Comparison of ENCODE assay signal across 13 cellular contexts in the genomic region with DNA sequence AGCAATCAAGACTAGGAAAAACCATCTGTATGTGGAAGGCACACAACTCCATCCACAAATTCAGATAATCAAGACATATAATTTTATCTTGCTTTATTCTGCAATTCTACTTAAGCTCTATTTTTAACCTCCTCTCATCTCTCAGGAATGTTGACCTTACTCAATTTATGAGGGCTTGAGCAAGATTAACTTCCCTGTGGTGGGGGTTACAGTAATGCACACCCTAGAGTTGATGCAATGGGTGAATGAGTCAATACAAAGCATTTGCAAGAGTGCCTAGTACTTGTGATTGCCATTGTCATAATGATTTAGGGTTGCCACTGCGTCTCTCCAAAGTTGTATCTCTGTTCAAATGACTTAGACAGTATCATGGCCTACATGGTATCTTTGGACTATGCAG.
DNase-seq lines count a peak whose midpoint lies in the region; ATAC-seq and TF ChIP-seq lines count a peak whose summit lies in the region.
"Had no signal": no experiment of that assay in that cellular context is flagged by ENCODE, and none has a peak within 500 bp of the region (broad histone marks: within the 10 kb centered on the region; RNA-seq: fewer than 3 reads in every experiment).

No MANE protein-coding gene starts in this region.

- intact Hi-C loops in adrenal gland (cut with DNase I) = no loop called here

- no peaks in the 10 kb centered on the region for H3K79me2 ChIP-seq in ACC112 (ENCODE audit: control insufficient read depth, insufficient read depth, low read length, unreplicated experiment)

- H3K4me3 ChIP-seq in ACC112 (ENCODE audit: low read depth, low read length) (peak overlapping the region; percentile 38; the same call in 1 of the 2 replicates), adrenal gland (no peak overlapping the region), kidney epithelial cell (ENCODE audit: low read depth, low read length) (no peak overlapping the region)
- H3K4me3 ChIP-seq: right lobe of liver, SK-N-MC, thoracic aorta had no signal

- H3K27ac ChIP-seq in ACC112 (ENCODE audit: low read depth, low read length) (peak overlapping the region; percentile 91), adrenal gland (peak overlapping the region in 2 of 5 donors; percentile 34 to 61)
- H3K27ac ChIP-seq: right lobe of liver, SK-N-MC, thoracic aorta had no signal

- no peak overlapping the region for H2AFZ ChIP-seq in ACC112 (ENCODE audit: low read length, unreplicated experiment)

- H3K27me3 ChIP-seq in ACC112 (ENCODE audit: insufficient read depth, low read length) (no peaks in the 10 kb centered on the region), adrenal gland (no peaks in the 10 kb centered on the region), kidney epithelial cell (ENCODE audit: control insufficient read depth, insufficient read depth, low read length) (no peaks in the 10 kb centered on the region)
- H3K27me3 ChIP-seq: right lobe of liver had no signal

- no peaks in the 10 kb centered on the region for H3K9me3 ChIP-seq in adrenal gland (replicated peaks in 1 of 3)
- H3K9me3 ChIP-seq: right lobe of liver, thoracic aorta had no signal

- TF ChIP-seq CTCF in adrenal gland (IDR thresholded peaks at IDR 0.05) = no peak
- TF ChIP-seq CTCF in kidney epithelial cell (IDR thresholded peaks at IDR 0.05; ENCODE audit: insufficient read depth, low read length, poor library complexity, severe bottlenecking) = no peak

- H3K4me1 ChIP-seq in ACC112 (ENCODE audit: control insufficient read depth, insufficient read depth, low read length, unreplicated experiment) = peaks cover 39% of the 10 kb centered on the region
- no peaks in the 10 kb centered on the region for H3K4me1 ChIP-seq in adrenal gland (replicated peaks in 1 of 2)
- H3K4me1 ChIP-seq: right lobe of liver had no signal

- no peak for ATAC-seq in GM21390 (IDR thresholded peaks at IDR 0.05; ENCODE audit: unreplicated experiment)
- ATAC-seq in HG03196 (IDR thresholded peaks at IDR 0.05; ENCODE audit: unreplicated experiment) = no peak
- ATAC-seq in GM18519 (IDR thresholded peaks at IDR 0.05; ENCODE audit: low FRiP score, unreplicated experiment) = no peak
- ATAC-seq: right lobe of liver had no signal

- DNase-seq in HT1080 (ENCODE audit: low read depth) = peak; percentile 79
- peak in 4 of 7 donors; percentile 19 to 70 (median 32) for DNase-seq in adrenal gland
- peak; percentile 58 for DNase-seq in kidney epithelial cell (ENCODE audit: low read depth)
- DNase-seq in DMS53 (lab: John Stamatoyannopoulos, UW) = no peak
- DNase-seq: caudate nucleus, NCI-H524, right lobe of liver had no signal

- no peaks in the 10 kb centered on the region for H3K36me3 ChIP-seq in ACC112 (ENCODE audit: insufficient read depth, low read length)
- no peaks in the 10 kb centered on the region for H3K36me3 ChIP-seq in adrenal gland (replicated peaks in 1 of 2)
- H3K36me3 ChIP-seq in kidney epithelial cell (ENCODE audit: control insufficient read depth, insufficient read depth, low read length) = no peaks in the 10 kb centered on the region
- H3K36me3 ChIP-seq: right lobe of liver, thoracic aorta had no signal

- TF ChIP-seq POLR2A in adrenal gland (IDR thresholded peaks at IDR 0.05) = no peak

- WGBS in adrenal gland, 4 donors = 49 to 60% (median 58%) methylated on average over 1 of the region's 1 CpG
